In genomic region chr5:62395210-62395950, GRCh38 we compare ENCODE assay signal across 1 cellular context.
TF ChIP-seq lines count a peak whose summit lies in the region.

No MANE protein-coding gene starts in this region.

TF ChIP-seq in SK-N-SH treated with all-trans-retinoic acid at 6 μM for 48 hours, 23 proteins besides CTCF, POLR2A, EP300 and RAD21 (continued from another document):
- TF ChIP-seq CSRNP3 (CRISPR knock-in tag; IDR thresholded peaks at IDR 0.05) (no peak), PATZ1 (CRISPR knock-in tag; IDR thresholded peaks at IDR 0.05; ENCODE audit: borderline replicate concordance) (no peak), GLIS3 (CRISPR knock-in tag; IDR thresholded peaks at IDR 0.05) (no peak), CSDC2 (CRISPR knock-in tag; IDR thresholded peaks at IDR 0.05) (no peak), ESRRG (CRISPR knock-in tag; IDR thresholded peaks at IDR 0.05) (no peak), TCF4 (CRISPR knock-in tag; IDR thresholded peaks at IDR 0.05; ENCODE audit: borderline replicate concordance) (no peak), OSR1 (CRISPR knock-in tag; IDR thresholded peaks at IDR 0.05) (no peak), ISL1 (CRISPR knock-in tag; IDR thresholded peaks at IDR 0.05) (no peak), ZNF565 (CRISPR knock-in tag; conservative IDR thresholded peaks at IDR 0.05; ENCODE audit: low read depth) (no peak), TOX (CRISPR knock-in tag; IDR thresholded peaks at IDR 0.05; ENCODE audit: borderline replicate concordance) (no peak), BACH2 (CRISPR knock-in tag; IDR thresholded peaks at IDR 0.05; ENCODE audit: borderline replicate concordance) (no peak), ARNTL (CRISPR knock-in tag; IDR thresholded peaks at IDR 0.05; ENCODE audit: borderline replicate concordance, low read depth) (no peak), ZFP30 (CRISPR knock-in tag; IDR thresholded peaks at IDR 0.05) (no peak), SNAI2 (CRISPR knock-in tag; IDR thresholded peaks at IDR 0.05) (no peak), ZFP3 (CRISPR knock-in tag; IDR thresholded peaks at IDR 0.05) (no peak), PPARA (CRISPR knock-in tag; IDR thresholded peaks at IDR 0.05; ENCODE audit: borderline replicate concordance) (no peak), POU6F1 (CRISPR knock-in tag; IDR thresholded peaks at IDR 0.05; ENCODE audit: borderline replicate concordance, low read depth) (no peak)
